1 cellular context compared by ENCODE assay signal in the genomic region with DNA sequence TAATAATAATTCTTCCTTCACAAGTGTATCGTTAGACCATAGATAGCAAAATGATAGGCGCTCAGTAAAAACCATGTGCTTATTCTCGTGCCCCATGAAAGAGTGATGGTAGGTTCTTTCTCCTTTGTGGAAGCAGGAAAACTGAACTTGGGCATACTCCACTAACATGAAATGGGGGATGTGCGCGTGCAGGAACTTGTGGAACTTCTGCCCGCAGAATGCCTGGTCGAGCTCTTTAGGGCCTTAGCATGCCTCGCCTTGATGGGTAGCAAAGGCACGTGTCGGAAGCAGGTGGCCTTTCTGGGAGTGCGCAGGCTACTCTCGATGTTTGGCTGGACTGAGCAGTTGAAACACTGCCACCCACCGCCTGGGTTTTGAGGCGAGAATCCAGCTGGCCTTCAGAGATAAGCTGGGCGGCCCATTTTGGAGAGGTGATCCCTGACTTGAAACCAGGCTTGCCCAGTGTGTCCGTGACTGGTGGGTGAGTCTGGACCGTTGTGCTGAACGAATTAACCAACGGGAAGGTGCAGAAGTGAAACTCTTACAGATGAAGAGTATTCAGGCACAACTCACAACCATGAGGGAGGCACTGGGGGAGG.
TF ChIP-seq lines count a peak whose summit lies in the region.

No MANE protein-coding gene starts in this region.

TF ChIP-seq in K562, 482 proteins besides CTCF, POLR2A, EP300 and RAD21 (continued from another document and continues in another):
- TF ChIP-seq, protein P1, sequence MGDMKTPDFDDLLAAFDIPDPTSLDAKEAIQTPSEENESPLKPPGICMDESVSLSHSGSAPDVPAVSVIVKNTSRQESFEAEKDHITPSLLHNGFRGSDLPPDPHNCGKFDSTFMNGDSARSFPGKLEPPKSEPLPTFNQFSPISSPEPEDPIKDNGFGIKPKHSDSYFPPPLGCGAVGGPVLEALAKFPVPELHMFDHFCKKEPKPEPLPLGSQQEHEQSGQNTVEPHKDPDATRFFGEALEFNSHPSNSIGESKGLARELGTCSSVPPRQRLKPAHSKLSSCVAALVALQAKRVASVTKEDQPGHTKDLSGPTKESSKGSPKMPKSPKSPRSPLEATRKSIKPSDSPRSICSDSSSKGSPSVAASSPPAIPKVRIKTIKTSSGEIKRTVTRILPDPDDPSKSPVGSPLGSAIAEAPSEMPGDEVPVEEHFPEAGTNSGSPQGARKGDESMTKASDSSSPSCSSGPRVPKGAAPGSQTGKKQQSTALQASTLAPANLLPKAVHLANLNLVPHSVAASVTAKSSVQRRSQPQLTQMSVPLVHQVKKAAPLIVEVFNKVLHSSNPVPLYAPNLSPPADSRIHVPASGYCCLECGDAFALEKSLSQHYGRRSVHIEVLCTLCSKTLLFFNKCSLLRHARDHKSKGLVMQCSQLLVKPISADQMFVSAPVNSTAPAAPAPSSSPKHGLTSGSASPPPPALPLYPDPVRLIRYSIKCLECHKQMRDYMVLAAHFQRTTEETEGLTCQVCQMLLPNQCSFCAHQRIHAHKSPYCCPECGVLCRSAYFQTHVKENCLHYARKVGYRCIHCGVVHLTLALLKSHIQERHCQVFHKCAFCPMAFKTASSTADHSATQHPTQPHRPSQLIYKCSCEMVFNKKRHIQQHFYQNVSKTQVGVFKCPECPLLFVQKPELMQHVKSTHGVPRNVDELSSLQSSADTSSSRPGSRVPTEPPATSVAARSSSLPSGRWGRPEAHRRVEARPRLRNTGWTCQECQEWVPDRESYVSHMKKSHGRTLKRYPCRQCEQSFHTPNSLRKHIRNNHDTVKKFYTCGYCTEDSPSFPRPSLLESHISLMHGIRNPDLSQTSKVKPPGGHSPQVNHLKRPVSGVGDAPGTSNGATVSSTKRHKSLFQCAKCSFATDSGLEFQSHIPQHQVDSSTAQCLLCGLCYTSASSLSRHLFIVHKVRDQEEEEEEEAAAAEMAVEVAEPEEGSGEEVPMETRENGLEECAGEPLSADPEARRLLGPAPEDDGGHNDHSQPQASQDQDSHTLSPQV (IDR thresholded peaks at IDR 0.05): peak; percentile 98
- TF ChIP-seq CEBPZ (IDR thresholded peaks at IDR 0.05; ENCODE audit: borderline replicate concordance, low read depth, low read length) (no peak), HMBOX1 (IDR thresholded peaks at IDR 0.05) (peak; percentile 79), PKNOX1 (IDR thresholded peaks at IDR 0.05) (no peak), ZBTB43 (CRISPR knock-in tag; IDR thresholded peaks at IDR 0.05) (no peak), GABPB1 (CRISPR knock-in tag; IDR thresholded peaks at IDR 0.05) (peak; percentile 24; the same call in 1 of the 2 replicates), ZNF764 (CRISPR knock-in tag; IDR thresholded peaks at IDR 0.05; ENCODE audit: low read depth) (no peak), ERF (CRISPR knock-in tag; IDR thresholded peaks at IDR 0.05) (no peak), TRIM24 (IDR thresholded peaks at IDR 0.05) (0 out of 4 replicates have a peak, but pooled peaks have one; percentile 14 to 16), TEAD4 (IDR thresholded peaks at IDR 0.05; ENCODE audit: low read length) (peak; percentile 80), TEAD4 (CRISPR knock-in tag; IDR thresholded peaks at IDR 0.05; ENCODE audit: borderline replicate concordance) (no peak), SMARCA5 (IDR thresholded peaks at IDR 0.05) (0 out of 2 replicates have a peak, but pooled peaks have one; percentile 13), MLX (CRISPR knock-in tag; conservative IDR thresholded peaks at IDR 0.05) (no peak; a peak in 1 of 4 replicates), RB1 (IDR thresholded peaks at IDR 0.05; ENCODE audit: low read depth) (0 out of 2 replicates have a peak, but pooled peaks have one; percentile 17), ZNF134 (CRISPR knock-in tag; conservative IDR thresholded peaks at IDR 0.05) (no peak), NELFE (IDR thresholded peaks at IDR 0.05; ENCODE audit: insufficient read depth, insufficient read length) (no peak), GTF2B (IDR thresholded peaks at IDR 0.05; ENCODE audit: extremely low read depth, insufficient read length) (no peak), FOXM1 (IDR thresholded peaks at IDR 0.05; ENCODE audit: low read depth) (peak; percentile 30; the same call in 1 of the 2 replicates), FOXM1 (CRISPR knock-in tag; IDR thresholded peaks at IDR 0.05; ENCODE audit: low read depth) (no peak), ZNF444 (CRISPR knock-in tag; IDR thresholded peaks at IDR 0.05) (no peak), SMAD1 (IDR thresholded peaks at IDR 0.05; ENCODE audit: low read depth, low read length, partially characterized antibody) (no peak), BRD9 (IDR thresholded peaks at IDR 0.05; ENCODE audit: low read depth, partially characterized antibody) (peak; percentile 51)
- TF ChIP-seq, protein P2, sequence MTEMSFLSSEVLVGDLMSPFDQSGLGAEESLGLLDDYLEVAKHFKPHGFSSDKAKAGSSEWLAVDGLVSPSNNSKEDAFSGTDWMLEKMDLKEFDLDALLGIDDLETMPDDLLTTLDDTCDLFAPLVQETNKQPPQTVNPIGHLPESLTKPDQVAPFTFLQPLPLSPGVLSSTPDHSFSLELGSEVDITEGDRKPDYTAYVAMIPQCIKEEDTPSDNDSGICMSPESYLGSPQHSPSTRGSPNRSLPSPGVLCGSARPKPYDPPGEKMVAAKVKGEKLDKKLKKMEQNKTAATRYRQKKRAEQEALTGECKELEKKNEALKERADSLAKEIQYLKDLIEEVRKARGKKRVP (CRISPR knock-in tag; IDR thresholded peaks at IDR 0.05): 0 out of 2 replicates have a peak, but pooled peaks have one; percentile 44
- TF ChIP-seq, protein P3, sequence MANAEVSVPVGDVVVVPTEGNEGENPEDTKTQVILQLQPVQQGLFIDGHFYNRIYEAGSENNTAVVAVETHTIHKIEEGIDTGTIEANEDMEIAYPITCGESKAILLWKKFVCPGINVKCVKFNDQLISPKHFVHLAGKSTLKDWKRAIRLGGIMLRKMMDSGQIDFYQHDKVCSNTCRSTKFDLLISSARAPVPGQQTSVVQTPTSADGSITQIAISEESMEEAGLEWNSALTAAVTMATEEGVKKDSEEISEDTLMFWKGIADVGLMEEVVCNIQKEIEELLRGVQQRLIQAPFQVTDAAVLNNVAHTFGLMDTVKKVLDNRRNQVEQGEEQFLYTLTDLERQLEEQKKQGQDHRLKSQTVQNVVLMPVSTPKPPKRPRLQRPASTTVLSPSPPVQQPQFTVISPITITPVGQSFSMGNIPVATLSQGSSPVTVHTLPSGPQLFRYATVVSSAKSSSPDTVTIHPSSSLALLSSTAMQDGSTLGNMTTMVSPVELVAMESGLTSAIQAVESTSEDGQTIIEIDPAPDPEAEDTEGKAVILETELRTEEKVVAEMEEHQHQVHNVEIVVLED (CRISPR knock-in tag; IDR thresholded peaks at IDR 0.05): no peak
- TF ChIP-seq, protein P4, sequence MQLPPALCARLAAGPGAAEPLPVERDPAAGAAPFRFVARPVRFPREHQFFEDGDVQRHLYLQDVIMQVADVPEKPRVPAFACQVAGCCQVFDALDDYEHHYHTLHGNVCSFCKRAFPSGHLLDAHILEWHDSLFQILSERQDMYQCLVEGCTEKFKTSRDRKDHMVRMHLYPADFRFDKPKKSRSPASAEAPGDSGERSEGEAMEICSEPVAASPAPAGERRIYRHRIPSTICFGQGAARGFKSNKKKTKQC (CRISPR knock-in tag; IDR thresholded peaks at IDR 0.05): peak; percentile 81; the same call in 1 of the 2 replicates
- TF ChIP-seq, protein P5, sequence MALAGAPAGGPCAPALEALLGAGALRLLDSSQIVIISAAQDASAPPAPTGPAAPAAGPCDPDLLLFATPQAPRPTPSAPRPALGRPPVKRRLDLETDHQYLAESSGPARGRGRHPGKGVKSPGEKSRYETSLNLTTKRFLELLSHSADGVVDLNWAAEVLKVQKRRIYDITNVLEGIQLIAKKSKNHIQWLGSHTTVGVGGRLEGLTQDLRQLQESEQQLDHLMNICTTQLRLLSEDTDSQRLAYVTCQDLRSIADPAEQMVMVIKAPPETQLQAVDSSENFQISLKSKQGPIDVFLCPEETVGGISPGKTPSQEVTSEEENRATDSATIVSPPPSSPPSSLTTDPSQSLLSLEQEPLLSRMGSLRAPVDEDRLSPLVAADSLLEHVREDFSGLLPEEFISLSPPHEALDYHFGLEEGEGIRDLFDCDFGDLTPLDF (CRISPR knock-in tag; IDR thresholded peaks at IDR 0.05): no peak
- TF ChIP-seq, protein P6, sequence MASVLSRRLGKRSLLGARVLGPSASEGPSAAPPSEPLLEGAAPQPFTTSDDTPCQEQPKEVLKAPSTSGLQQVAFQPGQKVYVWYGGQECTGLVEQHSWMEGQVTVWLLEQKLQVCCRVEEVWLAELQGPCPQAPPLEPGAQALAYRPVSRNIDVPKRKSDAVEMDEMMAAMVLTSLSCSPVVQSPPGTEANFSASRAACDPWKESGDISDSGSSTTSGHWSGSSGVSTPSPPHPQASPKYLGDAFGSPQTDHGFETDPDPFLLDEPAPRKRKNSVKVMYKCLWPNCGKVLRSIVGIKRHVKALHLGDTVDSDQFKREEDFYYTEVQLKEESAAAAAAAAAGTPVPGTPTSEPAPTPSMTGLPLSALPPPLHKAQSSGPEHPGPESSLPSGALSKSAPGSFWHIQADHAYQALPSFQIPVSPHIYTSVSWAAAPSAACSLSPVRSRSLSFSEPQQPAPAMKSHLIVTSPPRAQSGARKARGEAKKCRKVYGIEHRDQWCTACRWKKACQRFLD (CRISPR knock-in tag; IDR thresholded peaks at IDR 0.05): peak; percentile 15; the same call in 1 of the 2 replicates
